ENCODE assay signal across 22 cellular contexts in genomic region chr17:31048780-31049179, GRCh38.
"Had no signal": no experiment of that assay in that cellular context is flagged by ENCODE, and none has a peak within 500 bp of the region (broad histone marks: within the 10 kb centered on the region; RNA-seq: fewer than 3 reads in every experiment).

No MANE protein-coding gene starts in this region.

- H3K9ac ChIP-seq: neural progenitor cell had no signal

- DNase-seq: activated CD4-positive, alpha-beta T cell treated with anti-CD3 and anti-CD28 coated beads, Interleukin-2, amount 50 U/mL, for 1 hour; activated CD4-positive, CD25-positive, alpha-beta regulatory T cell treated with anti-CD3 and anti-CD28 coated beads, Interleukin-2, amount 50 U/mL, for 72 hours; activated CD8-positive, alpha-beta memory T cell treated with anti-CD3 and anti-CD28 coated beads for 24 hours; activated CD8-positive, alpha-beta memory T cell treated with anti-CD3 and anti-CD28 coated beads, Interleukin-2, amount 50 U/mL, for 48 hours; activated gamma-delta T cell; activated T-cell treated with anti-CD3 and anti-CD28 coated beads, Interleukin-2, amount 50 U/mL, for 72 hours; amniotic stem cell; erythroblast; heart right ventricle; mesendoderm; naive thymus-derived CD4-positive, alpha-beta T cell; stimulated activated CD4-positive, alpha-beta T cell treated with anti-CD3 and anti-CD28 coated beads, Interleukin-15, amount 100 ng/mL, for 24 hours; stimulated activated CD4-positive, alpha-beta T cell treated with anti-CD3 and anti-CD28 coated beads, Interleukin-2, amount 100 ng/mL, for 48 hours; T-helper 2 cell; testis; upper lobe of left lung had no signal

- H3K4me2 ChIP-seq: neural progenitor cell had no signal

- H3K27me3 ChIP-seq: heart right ventricle, neural progenitor cell, right atrium auricular region, testis, upper lobe of left lung had no signal

- H3K27ac ChIP-seq: heart right ventricle, neural progenitor cell, prostate gland, right atrium auricular region, skin epidermis, testis, upper lobe of left lung, VCaP had no signal

- H2AFZ ChIP-seq: neural progenitor cell had no signal

- ATAC-seq: activated naive CD4-positive, alpha-beta T cell treated with anti-CD3 and anti-CD28 coated beads, Interleukin-2, amount 50 U/mL, for 72 hours; heart right ventricle; naive thymus-derived CD4-positive, alpha-beta T cell had no signal

- H3K4me3 Mint-ChIP-seq: activated T-cell treated with anti-CD3 and anti-CD28 coated beads, Interleukin-2, amount 50 U/mL, for 72 hours; naive thymus-derived CD4-positive, alpha-beta T cell; neural progenitor cell had no signal

- H3K4me3 ChIP-seq: heart right ventricle, neural progenitor cell, prostate gland, right atrium auricular region, skin epidermis, testis, upper lobe of left lung had no signal

- H3K27ac Mint-ChIP-seq: activated naive CD4-positive, alpha-beta T cell treated with anti-CD3 and anti-CD28 coated beads, Interleukin-2, amount 50 U/mL, for 72 hours; activated T-cell treated with anti-CD3 and anti-CD28 coated beads, Interleukin-2, amount 50 U/mL, for 72 hours; naive thymus-derived CD4-positive, alpha-beta T cell; neural progenitor cell had no signal

- H3K36me3 Mint-ChIP-seq: activated naive CD4-positive, alpha-beta T cell treated with anti-CD3 and anti-CD28 coated beads, Interleukin-2, amount 50 U/mL, for 72 hours; neural progenitor cell had no signal

- H3K9me3 Mint-ChIP-seq: activated naive CD4-positive, alpha-beta T cell treated with anti-CD3 and anti-CD28 coated beads, Interleukin-2, amount 50 U/mL, for 72 hours had no signal

- H3K36me3 ChIP-seq: heart right ventricle, neural progenitor cell, prostate gland, right atrium auricular region, upper lobe of left lung had no signal

- H3K4me1 ChIP-seq: neural progenitor cell, prostate gland, testis had no signal

- H3K9me3 ChIP-seq: heart right ventricle, prostate gland, right atrium auricular region, testis, upper lobe of left lung had no signal
